Comparison of ENCODE assay signal across 24 cellular contexts in the genomic region with DNA sequence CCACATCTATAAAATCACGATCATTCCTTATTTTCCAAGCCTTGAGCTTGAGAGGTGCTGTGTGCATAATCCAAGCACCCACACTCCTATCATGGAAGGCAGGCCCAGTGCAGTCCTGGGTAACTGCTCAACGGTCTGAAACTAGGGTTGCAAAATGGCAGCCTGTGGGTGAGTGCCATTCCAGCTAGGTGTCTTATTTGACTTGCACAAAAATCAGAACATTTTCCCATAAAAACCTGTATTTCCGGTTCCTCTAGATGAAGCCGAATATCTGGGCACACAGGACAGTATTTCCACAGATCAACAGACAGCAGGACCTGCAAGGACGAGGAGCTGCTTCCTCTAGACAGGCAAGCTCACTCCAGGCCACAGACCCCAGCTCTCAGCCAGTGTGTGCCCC.
A peak's percentile ranks its signal among the peaks of the same experiment; 100 is the strongest.
DNase-seq lines count a peak whose midpoint lies in the region; ATAC-seq, FAIRE-seq and TF ChIP-seq lines count a peak whose summit lies in the region.
"Had no signal": no experiment of that assay in that cellular context is flagged by ENCODE, and none has a peak within 500 bp of the region (broad histone marks: within the 10 kb centered on the region; RNA-seq: fewer than 3 reads in every experiment).

No MANE protein-coding gene starts in this region.

- TF ChIP-seq RAD21 in Ishikawa (IDR thresholded peaks at IDR 0.05; ENCODE audit: low read depth) = no peak

- H3K36me3 ChIP-seq in endothelial cell of umbilical vein (ENCODE audit: control insufficient read depth in 2 of 2, extremely low read depth in 1 of 2, insufficient read depth in 2 of 2, low read length in 2 of 2) (no peaks in the 10 kb centered on the region), neuronal stem cell (replicated peaks in 1 of 2; ENCODE audit: control insufficient read depth in 2 of 2, insufficient read depth in 2 of 2, low read length in 2 of 2) (no peaks in the 10 kb centered on the region), thyroid gland (no peaks in the 10 kb centered on the region), MM.1S (replicated peaks; ENCODE audit: insufficient read depth, low read length) (no peaks in the 10 kb centered on the region)
- H3K36me3 ChIP-seq: HAP-1 had no signal

- TF ChIP-seq POLR2A in endothelial cell of umbilical vein (IDR thresholded peaks at IDR 0.05; ENCODE audit: low read depth, low read length) = no peak
- TF ChIP-seq POLR2A in thyroid gland (IDR thresholded peaks at IDR 0.05) = no peak

- TF ChIP-seq CTCF in endothelial cell of umbilical vein (IDR thresholded peaks at IDR 0.05; ENCODE audit: extremely low read depth in 1 of 2, insufficient read depth in 1 of 2, low read depth in 1 of 2, low read length in 2 of 2) = no peak
- no peak for TF ChIP-seq CTCF in thyroid gland (IDR thresholded peaks at IDR 0.05)
- no peak for TF ChIP-seq CTCF in MM.1S (IDR thresholded peaks at IDR 0.05; ENCODE audit: low read length)

- H3K27ac ChIP-seq in endothelial cell of umbilical vein (ENCODE audit: insufficient read depth, low read depth, low read length) = no peak overlapping the region
- no peak overlapping the region for H3K27ac ChIP-seq in neuronal stem cell (replicated peaks; ENCODE audit: low read length)
- peak overlapping the region; percentile 78 to 82 (median 79) for H3K27ac ChIP-seq in thyroid gland
- no peak overlapping the region for H3K27ac ChIP-seq in MM.1S (ENCODE audit: low read length)
- H3K27ac ChIP-seq: HL-60 had no signal

- WGBS in neuronal stem cell (ENCODE audit: extremely low coverage in 2 of 2, insufficient read length in 2 of 2, insufficient replicate concordance in 1 of 2), 2 donors = no CpG with 5 or more reads among the region's 5 CpGs
- WGBS in thyroid gland, 2 donors = 53 to 58% methylated on average over 5 of the region's 5 CpGs

- peak; percentile 22; the same call in 1 of the 2 replicates for TF ChIP-seq EP300 in Ishikawa (IDR thresholded peaks at IDR 0.05; ENCODE audit: borderline replicate concordance)

- no peak overlapping the region for H2BK15ac ChIP-seq in neuronal stem cell (ENCODE audit: low read length)

- no peak overlapping the region for H4K8ac ChIP-seq in neuronal stem cell (ENCODE audit: low read depth, low read length)

- H3K9me2 ChIP-seq in MM.1S (replicated peaks; ENCODE audit: insufficient read depth, low read length) = no peaks in the 10 kb centered on the region
- H3K9me2 ChIP-seq: SK-N-SH had no signal

- H2BK5ac ChIP-seq in neuronal stem cell (ENCODE audit: low read length) = no peak overlapping the region

- H2BK120ac ChIP-seq in neuronal stem cell (ENCODE audit: low read depth, low read length) = no peak overlapping the region

- H3K9me3 ChIP-seq in endothelial cell of umbilical vein (replicated peaks; ENCODE audit: control insufficient read depth, insufficient read depth, low read length) (no peaks in the 10 kb centered on the region), neuronal stem cell (replicated peaks in 1 of 2; ENCODE audit: control insufficient read depth in 2 of 2, insufficient read depth in 1 of 2, low read depth in 1 of 2, low read length in 2 of 2) (no peaks in the 10 kb centered on the region), thyroid gland (no peaks in the 10 kb centered on the region), MM.1S (replicated peaks; ENCODE audit: insufficient read depth, low read length) (no peaks in the 10 kb centered on the region)
- H3K9me3 ChIP-seq: HAP-1, SK-N-SH had no signal

- no peak overlapping the region for H3K4ac ChIP-seq in neuronal stem cell (ENCODE audit: low read length)

- H3K9ac ChIP-seq in endothelial cell of umbilical vein (replicated peaks; ENCODE audit: extremely low read depth, insufficient read depth, low read length) = no peak overlapping the region
- peak overlapping the region; percentile 34 for H3K9ac ChIP-seq in neuronal stem cell (ENCODE audit: low read depth, low read length, poor library complexity)
- no peak overlapping the region for H3K9ac ChIP-seq in MM.1S (ENCODE audit: low read length)
- H3K9ac ChIP-seq: SK-N-SH had no signal

- H3K4me2 ChIP-seq in endothelial cell of umbilical vein (ENCODE audit: insufficient read depth, low read length) (no peak overlapping the region), neuronal stem cell (ENCODE audit: insufficient read depth, low read length, poor library complexity, severe bottlenecking) (no peak overlapping the region), MM.1S (ENCODE audit: low read depth, low read length) (no peak overlapping the region)
- H3K4me2 ChIP-seq: SK-N-SH had no signal

- dilution Hi-C loops in endothelial cell of umbilical vein (cut with MboI; ENCODE audit: extremely low pct_ligation_motif_present, low sequenced_read_pairs) = no loop called here

- POLR2A ChIA-PET in endothelial cell of umbilical vein (lab: Charles Lee) = no interaction called here

- H2AK5ac ChIP-seq in neuronal stem cell (ENCODE audit: low read depth, low read length) = peak overlapping the region; percentile 38

- H4K20me1 ChIP-seq in endothelial cell of umbilical vein (replicated peaks; ENCODE audit: control insufficient read depth, extremely low read depth, insufficient read depth, low read length) (no peaks in the 10 kb centered on the region), MM.1S (ENCODE audit: insufficient read depth, low read length) (no peaks in the 10 kb centered on the region)

- no peak overlapping the region for H3K18ac ChIP-seq in neuronal stem cell (ENCODE audit: low read length)

- H3K79me1 ChIP-seq in neuronal stem cell (ENCODE audit: low read depth, low read length) = no peaks in the 10 kb centered on the region

- H3F3A ChIP-seq in MM.1S (ENCODE audit: insufficient read depth, low read length) = no peaks in the 10 kb centered on the region

- no peak overlapping the region for H3K14ac ChIP-seq in neuronal stem cell (ENCODE audit: low read length)

- H4K91ac ChIP-seq in neuronal stem cell (ENCODE audit: low read depth, low read length, poor library complexity) = no peak overlapping the region

- H3K9me1 ChIP-seq in endothelial cell of umbilical vein (replicated peaks; ENCODE audit: control insufficient read depth, extremely low read depth, insufficient read depth, low read length) = no peaks in the 10 kb centered on the region

- no peak for ATAC-seq in GM19324 (IDR thresholded peaks at IDR 0.05; ENCODE audit: low FRiP score, unreplicated experiment)
- ATAC-seq: T-cell had no signal

- intact Hi-C loops in endothelial cell of umbilical vein (cut with micrococcal nuclease) = loop anchor here (5.0 kb wide), 1 partner anchor 59 kb away; no protein-coding TSS in a partner anchor
- intact Hi-C loops in thyroid gland (cut with DNase I) = no loop called here

- H3K27me3 ChIP-seq in endothelial cell of umbilical vein (ENCODE audit: control insufficient read depth in 2 of 2, insufficient read depth in 2 of 2, low read length in 2 of 2) = peaks cover 0 to 6% of the 10 kb centered on the region in 2 experiments
- peaks cover 0 to 3% (median 0%) of the 10 kb centered on the region in 3 experiments for H3K27me3 ChIP-seq in neuronal stem cell (ENCODE audit: control insufficient read depth in 3 of 3, insufficient read depth in 3 of 3, low read depth in 1 of 3, low read length in 3 of 3)
- H3K27me3 ChIP-seq in thyroid gland = no peaks in the 10 kb centered on the region
- no peaks in the 10 kb centered on the region for H3K27me3 ChIP-seq in MM.1S (replicated peaks; ENCODE audit: insufficient read depth, low read length)

- CTCF ChIA-PET in endothelial cell of umbilical vein (lab: Charles Lee) = interaction anchor here (1.1 kb wide), 1 partner anchor 25 kb away, joined by 5 read pairs; no protein-coding TSS in a partner anchor

- no TSS peak for BruUV-seq in endothelial cell of umbilical vein (replicated peaks; lab: Mats Ljungman, UMichigan)

- H3K79me2 ChIP-seq in endothelial cell of umbilical vein (ENCODE audit: control insufficient read depth, insufficient read depth, low read length) (no peaks in the 10 kb centered on the region), MM.1S (ENCODE audit: low read length) (no peaks in the 10 kb centered on the region)

- H3K4me3 ChIP-seq in endothelial cell of umbilical vein (replicated peaks in 1 of 3; ENCODE audit: insufficient read depth in 1 of 3, low read depth in 1 of 3, low read length in 3 of 3) (no peak overlapping the region), neuronal stem cell (ENCODE audit: low read length in 2 of 2) (no peak overlapping the region), thyroid gland (replicated peaks in 1 of 3) (no peak overlapping the region), MM.1S (ENCODE audit: low read length) (no peak overlapping the region)
- H3K4me3 ChIP-seq: HAP-1 had no signal

- H2BK12ac ChIP-seq in neuronal stem cell (ENCODE audit: low read length) = no peak overlapping the region

- FAIRE-seq in endothelial cell of umbilical vein (lab: Jason Lieb, UNC) = peak; percentile 4
- FAIRE-seq: GM12891, GM18507, HTR-8/SVneo, RCC 7860 had no signal

- no peak overlapping the region for H3K23ac ChIP-seq in neuronal stem cell (ENCODE audit: low read depth, low read length, poor library complexity)

- H3K4me1 ChIP-seq in endothelial cell of umbilical vein (ENCODE audit: control insufficient read depth, extremely low read depth, insufficient read depth, low read length) = no peaks in the 10 kb centered on the region
- peaks cover 0 to 2% of the 10 kb centered on the region in 2 donors for H3K4me1 ChIP-seq in neuronal stem cell (ENCODE audit: control insufficient read depth in 2 of 2, insufficient read depth in 1 of 2, low read depth in 1 of 2, low read length in 2 of 2)
- H3K4me1 ChIP-seq in thyroid gland = peaks cover 20 to 43% of the 10 kb centered on the region in 2 donors
- no peaks in the 10 kb centered on the region for H3K4me1 ChIP-seq in MM.1S (ENCODE audit: low read length)
- H3K4me1 ChIP-seq: HAP-1 had no signal

- H2AFZ ChIP-seq in endothelial cell of umbilical vein (ENCODE audit: low read depth, low read length) (no peak overlapping the region), neuronal stem cell (ENCODE audit: low read length) (no peak overlapping the region), MM.1S (ENCODE audit: low read length) (no peak overlapping the region)

- DNase-seq in endothelial cell of umbilical vein (ENCODE audit: low read depth, low spot score) (no peak), neuronal stem cell (ENCODE audit: low spot score) (no peak), thyroid gland (peak in 1 of 2 donors; percentile 40), MM.1S (no peak), NAMALWA (ENCODE audit: low spot score) (no peak)
- DNase-seq: Calu3; CD4-positive, alpha-beta memory T cell; DND-41; GF-D8; NCI-H1436; NCI-H2029 treated with DMSO at 0.1 percent for 48 hours; NCI-H2171 treated with DMSO at 0.1 percent for 48 hours; NCI-H510A; SHP77; SK-N-SH; T-cell had no signal

TF ChIP-seq in Ishikawa, 13 proteins besides CTCF, POLR2A, EP300 and RAD21 (continues in another document):
- TF ChIP-seq EGR1 (IDR thresholded peaks at IDR 0.05) = no peak
- TF ChIP-seq ZBTB7A (IDR thresholded peaks at IDR 0.05; ENCODE audit: low read depth) = no peak
- 0 out of 2 replicates have a peak, but pooled peaks have one; percentile 15 for TF ChIP-seq TEAD4 (IDR thresholded peaks at IDR 0.05)

TF ChIP-seq in endothelial cell of umbilical vein, 7 proteins besides CTCF, POLR2A, EP300 and RAD21 (continues in another document):
- TF ChIP-seq JUN (IDR thresholded peaks at IDR 0.05; ENCODE audit: borderline replicate concordance, insufficient read depth, insufficient read length, low read depth) (no peak), MYC (IDR thresholded peaks at IDR 0.05; ENCODE audit: low read depth, low read length) (no peak)

Comparison
In these comparisons a context has a peak if more than half of its experiments do, and no peak if none do; other contexts are left out.
1. H3K27ac ChIP-seq: peak in thyroid gland (3 of 3); none in endothelial cell of umbilical vein (single experiment), neuronal stem cell (single experiment) and MM.1S (single experiment).